In the genomic region with DNA sequence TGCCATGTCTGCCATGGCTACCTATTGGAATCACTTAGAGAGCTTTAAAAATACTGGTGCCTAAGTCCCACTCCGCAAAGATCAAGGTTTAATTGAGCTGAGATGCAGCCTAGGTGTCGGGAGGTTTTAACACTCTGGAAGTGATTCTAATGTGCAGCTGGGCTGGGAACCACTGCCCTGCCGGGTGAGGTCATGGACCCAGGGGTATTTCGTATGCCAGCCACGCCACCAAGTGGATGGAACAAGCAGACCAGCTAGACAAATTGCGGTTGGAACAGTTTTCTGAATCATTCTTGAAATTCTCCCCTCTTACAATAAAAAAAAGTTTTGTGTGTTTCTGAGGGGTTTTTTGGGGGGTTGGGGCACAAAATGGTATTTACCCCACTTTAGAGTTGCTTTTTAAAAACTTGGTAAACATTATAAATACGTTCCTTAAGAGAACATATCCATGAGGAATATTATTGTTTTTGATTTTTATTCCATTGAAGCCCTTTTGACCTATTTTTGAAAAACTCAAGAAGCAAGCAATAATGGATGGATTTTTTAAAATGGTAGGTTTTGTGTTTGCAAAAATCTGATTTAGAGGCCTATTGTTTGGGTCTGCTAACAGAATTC, we compare ENCODE assay signal across 8 cellular contexts.
A peak's percentile ranks its signal among the peaks of the same experiment; 100 is the strongest.
DNase-seq lines count a peak whose midpoint lies in the region; ATAC-seq and TF ChIP-seq lines count a peak whose summit lies in the region.

No MANE protein-coding gene starts in this region.

- intact Hi-C loops in Right ventricle myocardium inferior (cut with DNase I) = loop anchor here (10.0 kb wide), 1 partner anchor 424 kb away; a partner anchor contains a TSS

- H3K36me3 ChIP-seq in DND-41 (ENCODE audit: insufficient read depth, low read length) = no peaks in the 10 kb centered on the region

- no peaks in the 10 kb centered on the region for H3K4me1 ChIP-seq in DND-41 (ENCODE audit: insufficient read depth, low read length)

- no peak overlapping the region for H2AFZ ChIP-seq in DND-41 (ENCODE audit: low read depth, low read length)

- TF ChIP-seq CTCF in DND-41 (IDR thresholded peaks at IDR 0.05; ENCODE audit: borderline replicate concordance, extremely low read depth, low read length, poor library complexity, severe bottlenecking) = peak; percentile 62

- H3K27ac ChIP-seq in DND-41 (ENCODE audit: low read length) = no peak overlapping the region

- no peak overlapping the region for H3K4me2 ChIP-seq in DND-41 (ENCODE audit: insufficient read depth, low read length)

- no peaks in the 10 kb centered on the region for H3K9me3 ChIP-seq in DND-41 (ENCODE audit: insufficient read depth, low read length, severe bottlenecking)

- no peak overlapping the region for H3K9ac ChIP-seq in DND-41 (ENCODE audit: low read depth, low read length)

- H3K27me3 ChIP-seq in DND-41 (ENCODE audit: insufficient read depth, low read length, poor library complexity) = peaks cover 48% of the 10 kb centered on the region

- H3K4me3 ChIP-seq in DND-41 (ENCODE audit: low read depth in 1 of 2, low read length in 2 of 2) = no peak overlapping the region

- no peaks in the 10 kb centered on the region for H3K79me2 ChIP-seq in DND-41 (ENCODE audit: insufficient read depth, low read length)

- ATAC-seq in DND-41 (ENCODE audit: insufficient read depth, low read depth) = peak; percentile 72
- peak; percentile 87 for ATAC-seq in GM21381 (IDR thresholded peaks at IDR 0.05; ENCODE audit: unreplicated experiment)
- ATAC-seq in Right ventricle myocardium inferior = peak; percentile 92

- H4K20me1 ChIP-seq in DND-41 (ENCODE audit: insufficient read depth, low read length) = no peaks in the 10 kb centered on the region

- DNase-seq in DND-41 = peak; percentile 31
- peak; percentile 31 for DNase-seq in HS-5 (ENCODE audit: low read depth)
- peak; percentile 79 for DNase-seq in OCI-M1 (lab: John Stamatoyannopoulos, UW)
- peak; percentile 1 for DNase-seq in activated gamma-delta T cell treated with anti-CD3 and anti-CD28 coated beads, Interleukin-2, amount 50 U/mL, for 16 hours (ENCODE audit: low read depth)
- DNase-seq in Right ventricle myocardium inferior (ENCODE audit: missing footprints) = peak; percentile 87
- DNase-seq in putamen (ENCODE audit: low spot score) = peak; percentile 10
- DNase-seq in ureter (ENCODE audit: low spot score) = no peak
